1 cellular context compared by ENCODE assay signal in genomic region chr9:114694719-114695269, GRCh38.
TF ChIP-seq lines count a peak whose summit lies in the region.

No MANE protein-coding gene starts in this region.

TF ChIP-seq in HepG2, 621 proteins besides CTCF, POLR2A, EP300 and RAD21 (continued from another document):
- TF ChIP-seq ZEB1 (IDR thresholded peaks at IDR 0.05; ENCODE audit: insufficient replicate concordance, low read depth) = no peak
